In the genomic region with DNA sequence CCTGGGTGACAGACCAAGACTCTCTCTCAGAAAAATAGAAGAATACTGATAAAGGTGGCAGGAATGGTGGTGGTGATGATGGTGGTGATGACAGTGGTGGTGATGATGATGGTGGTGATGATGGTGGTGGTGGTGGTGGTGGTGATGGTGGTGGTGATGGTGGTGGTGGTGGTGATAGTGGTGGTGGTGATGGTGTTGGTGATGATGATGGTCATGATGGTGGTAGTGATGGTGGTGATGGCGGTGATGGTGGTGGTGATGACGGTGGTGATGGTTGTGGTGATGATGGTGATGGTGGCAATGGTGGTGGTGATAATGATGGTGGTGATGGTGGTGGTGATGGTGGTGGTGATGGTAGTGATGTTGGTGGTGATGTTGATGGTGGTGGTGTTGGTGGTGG, we compare ENCODE assay signal across 1 cellular context.
TF ChIP-seq lines count a peak whose summit lies in the region.

No MANE protein-coding gene starts in this region.

TF ChIP-seq in IMR-90, 13 proteins besides CTCF, POLR2A, EP300 and RAD21:
- TF ChIP-seq RCOR1 (IDR thresholded peaks at IDR 0.05; ENCODE audit: insufficient replicate concordance, low read length): no peak
- TF ChIP-seq, protein P1, sequence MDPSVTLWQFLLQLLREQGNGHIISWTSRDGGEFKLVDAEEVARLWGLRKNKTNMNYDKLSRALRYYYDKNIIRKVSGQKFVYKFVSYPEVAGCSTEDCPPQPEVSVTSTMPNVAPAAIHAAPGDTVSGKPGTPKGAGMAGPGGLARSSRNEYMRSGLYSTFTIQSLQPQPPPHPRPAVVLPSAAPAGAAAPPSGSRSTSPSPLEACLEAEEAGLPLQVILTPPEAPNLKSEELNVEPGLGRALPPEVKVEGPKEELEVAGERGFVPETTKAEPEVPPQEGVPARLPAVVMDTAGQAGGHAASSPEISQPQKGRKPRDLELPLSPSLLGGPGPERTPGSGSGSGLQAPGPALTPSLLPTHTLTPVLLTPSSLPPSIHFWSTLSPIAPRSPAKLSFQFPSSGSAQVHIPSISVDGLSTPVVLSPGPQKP (IDR thresholded peaks at IDR 0.05; ENCODE audit: borderline replicate concordance, low read depth, low read length): no peak
- TF ChIP-seq MXI1 (IDR thresholded peaks at IDR 0.05; ENCODE audit: borderline replicate concordance, low read depth, low read length): no peak
- no peak for TF ChIP-seq MAZ (IDR thresholded peaks at IDR 0.05; ENCODE audit: borderline replicate concordance, low read depth, low read length)
- no peak for TF ChIP-seq RFX5 (IDR thresholded peaks at IDR 0.05; ENCODE audit: low read depth, low read length)
- TF ChIP-seq CEBPB (IDR thresholded peaks at IDR 0.05; ENCODE audit: low read depth, low read length): no peak
- no peak for TF ChIP-seq USF2 (IDR thresholded peaks at IDR 0.05; ENCODE audit: low read depth, low read length)
- TF ChIP-seq MAFK (IDR thresholded peaks at IDR 0.05; ENCODE audit: low read depth, low read length): no peak
- TF ChIP-seq FOS (IDR thresholded peaks at IDR 0.05; ENCODE audit: low read depth, low read length): no peak
- TF ChIP-seq BHLHE40 (IDR thresholded peaks at IDR 0.05; ENCODE audit: low read depth, low read length): no peak
- no peak for TF ChIP-seq NFE2L2 (IDR thresholded peaks at IDR 0.05; ENCODE audit: low read depth, low read length)
- no peak for TF ChIP-seq SMC3 (IDR thresholded peaks at IDR 0.05; ENCODE audit: low read depth, low read length)
- no peak for TF ChIP-seq CHD1 (IDR thresholded peaks at IDR 0.05; ENCODE audit: low read depth, low read length)
